12 cellular contexts compared by ENCODE assay signal in genomic region chr5:103428411-103428871, GRCh38.
A peak's percentile ranks its signal among the peaks of the same experiment; 100 is the strongest.
DNase-seq lines count a peak whose midpoint lies in the region; ATAC-seq and TF ChIP-seq lines count a peak whose summit lies in the region.
"Had no signal": no experiment of that assay in that cellular context is flagged by ENCODE, and none has a peak within 500 bp of the region (broad histone marks: within the 10 kb centered on the region; RNA-seq: fewer than 3 reads in every experiment).

No MANE protein-coding gene starts in this region.

- no peak overlapping the region for H3K27ac ChIP-seq in right atrium auricular region
- H3K27ac ChIP-seq in angular gyrus (ENCODE audit: low read depth, low read length): peak overlapping the region; percentile 3

- no peaks in the 10 kb centered on the region for H3K27me3 ChIP-seq in right atrium auricular region
- H3K27me3 ChIP-seq: tibial nerve had no signal

- H3K4me1 ChIP-seq in right atrium auricular region: no peaks in the 10 kb centered on the region

- peaks cover 0 to 5% of the 10 kb centered on the region in 2 donors for H3K9me3 ChIP-seq in right atrium auricular region
- H3K9me3 ChIP-seq: tibial nerve had no signal

- ATAC-seq in Right ventricle myocardium superior (ENCODE audit: poor library complexity): peak; percentile 93
- no peak for ATAC-seq in GM21367 (IDR thresholded peaks at IDR 0.05; ENCODE audit: unreplicated experiment)
- no peak for ATAC-seq in HG03520 (IDR thresholded peaks at IDR 0.05; ENCODE audit: unreplicated experiment)

- TF ChIP-seq CTCF in right atrium auricular region (IDR thresholded peaks at IDR 0.05): no peak

- DNase-seq in Right ventricle myocardium superior (peak; percentile 50), right atrium auricular region (ENCODE audit: low spot score) (no peak), iris pigment epithelial cell (ENCODE audit: low read depth) (peak; percentile 87), GM19238 (ENCODE audit: insufficient read length, low spot score) (no peak)
- DNase-seq in stimulated activated CD4-positive, alpha-beta T cell treated with anti-CD3 and anti-CD28 coated beads, Interleukin-4, amount 100 ng/mL, for 4 hours: no peak
- DNase-seq: activated gamma-delta T cell treated with Interleukin-2 at 50 U/mL for 16 hours; NCI-H510A; stimulated activated CD4-positive, alpha-beta T cell treated with anti-CD3 and anti-CD28 coated beads, Interleukin-4, amount 100 ng/mL, for 1 hour had no signal

- H3K4me3 ChIP-seq in right atrium auricular region: no peak overlapping the region
- H3K4me3 ChIP-seq: tibial nerve had no signal

- H3K36me3 ChIP-seq in right atrium auricular region: no peaks in the 10 kb centered on the region
- H3K36me3 ChIP-seq: tibial nerve had no signal

- intact Hi-C loops in Right ventricle myocardium superior (cut with DNase I): no loop called here

Comparison
In these comparisons a context has a peak if more than half of its experiments do, and no peak if none do; other contexts are left out.
1. DNase-seq: peak in Right ventricle myocardium superior (single experiment) and iris pigment epithelial cell (single experiment); none in right atrium auricular region (single experiment), GM19238 (single experiment) and stimulated activated CD4-positive, alpha-beta T cell treated with anti-CD3 and anti-CD28 coated beads, Interleukin-4, amount 100 ng/mL, for 4 hours (0 of 2).